In the genomic region with DNA sequence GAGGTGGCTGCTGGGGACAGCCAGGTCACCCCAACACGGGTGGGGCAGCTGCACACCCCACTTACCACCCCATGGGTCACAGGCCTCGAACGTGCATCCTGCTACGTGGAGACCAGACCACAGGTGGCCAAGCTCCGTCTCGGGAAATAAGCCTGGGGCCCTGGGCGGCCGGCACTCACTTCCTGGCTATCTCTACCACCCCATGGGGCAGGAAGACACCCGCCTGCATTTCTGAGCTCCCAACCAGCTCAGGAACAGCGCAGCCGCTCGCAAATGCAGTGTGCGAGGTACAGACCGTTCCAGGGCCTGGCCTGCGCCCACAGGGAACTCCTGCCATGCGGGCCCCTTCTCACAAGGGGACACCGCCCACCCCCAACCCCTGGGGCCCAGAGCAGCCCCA, we compare ENCODE assay signal across 1 cellular context.
TF ChIP-seq lines count a peak whose summit lies in the region.

No MANE protein-coding gene starts in this region.

TF ChIP-seq in H1, 55 proteins besides CTCF, POLR2A, EP300 and RAD21:
- no peak for TF ChIP-seq JUN (IDR thresholded peaks at IDR 0.05; ENCODE audit: low read depth, low read length)
- no peak for TF ChIP-seq TEAD4 (IDR thresholded peaks at IDR 0.05; ENCODE audit: low read depth, low read length)
- TF ChIP-seq RXRA (IDR thresholded peaks at IDR 0.05; ENCODE audit: insufficient read depth, low read depth, low read length): no peak
- no peak for TF ChIP-seq CHD2 (IDR thresholded peaks at IDR 0.05; ENCODE audit: low read length)
- TF ChIP-seq, protein P1, sequence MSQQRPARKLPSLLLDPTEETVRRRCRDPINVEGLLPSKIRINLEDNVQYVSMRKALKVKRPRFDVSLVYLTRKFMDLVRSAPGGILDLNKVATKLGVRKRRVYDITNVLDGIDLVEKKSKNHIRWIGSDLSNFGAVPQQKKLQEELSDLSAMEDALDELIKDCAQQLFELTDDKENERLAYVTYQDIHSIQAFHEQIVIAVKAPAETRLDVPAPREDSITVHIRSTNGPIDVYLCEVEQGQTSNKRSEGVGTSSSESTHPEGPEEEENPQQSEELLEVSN (IDR thresholded peaks at IDR 0.05): no peak
- TF ChIP-seq TBP (IDR thresholded peaks at IDR 0.05; ENCODE audit: low read depth, low read length): no peak
- no peak for TF ChIP-seq TAF1 (IDR thresholded peaks at IDR 0.05; ENCODE audit: low read depth, low read length)
- no peak for TF ChIP-seq KDM1A (IDR thresholded peaks at IDR 0.05; ENCODE audit: borderline replicate concordance, low read length)
- no peak for TF ChIP-seq ATF3 (IDR thresholded peaks at IDR 0.05; ENCODE audit: insufficient read depth, low read depth, low read length)
- TF ChIP-seq RNF2 (IDR thresholded peaks at IDR 0.05; ENCODE audit: borderline replicate concordance, low read depth, low read length, missing control alignments, poor library complexity, severe bottlenecking): no peak
- TF ChIP-seq KDM4A (IDR thresholded peaks at IDR 0.05; ENCODE audit: low read depth, low read length, severe bottlenecking): no peak
TF ChIP-seq in H1: peak in this region for 0.
